ENCODE assay signal across 6 cellular contexts in the genomic region with DNA sequence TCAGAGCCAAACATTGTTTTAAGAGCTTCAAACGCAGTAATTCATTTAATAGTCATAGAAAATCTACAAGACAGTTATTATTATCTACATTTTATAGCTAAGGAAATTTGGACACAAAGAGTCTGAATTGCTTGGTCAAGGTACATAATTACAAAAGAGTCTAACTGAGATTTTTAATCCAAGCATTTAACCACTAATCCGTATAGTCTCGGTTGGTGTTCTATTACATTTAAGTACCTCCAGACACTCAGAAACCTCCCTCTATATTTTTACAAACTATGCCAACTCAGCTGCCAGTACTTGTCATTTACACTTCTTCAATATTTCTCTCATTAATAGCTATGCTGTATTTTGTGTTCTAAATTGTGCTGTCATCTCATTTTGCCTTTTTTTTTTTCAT.
"Had no signal": no experiment of that assay in that cellular context is flagged by ENCODE, and none has a peak within 500 bp of the region (broad histone marks: within the 10 kb centered on the region; RNA-seq: fewer than 3 reads in every experiment).

No MANE protein-coding gene starts in this region.

- H3K27ac ChIP-seq: GM23248, HL-60 had no signal

- H3K9me3 ChIP-seq: HAP-1 had no signal

- DNase-seq: GM23248, GOT3, H7, HFFc6 had no signal

- H3K4me1 ChIP-seq: HAP-1 had no signal

- H3K4me3 ChIP-seq: GM23248, HAP-1 had no signal

- H3K36me3 ChIP-seq: HAP-1 had no signal
